19 cellular contexts compared by ENCODE assay signal in genomic region chr20:16562259-16562658, GRCh38.
"Had no signal": no experiment of that assay in that cellular context is flagged by ENCODE, and none has a peak within 500 bp of the region (broad histone marks: within the 10 kb centered on the region; RNA-seq: fewer than 3 reads in every experiment).

No MANE protein-coding gene starts in this region.

- H3K9me3 Mint-ChIP-seq: activated CD4-positive, alpha-beta T cell treated with anti-CD3 and anti-CD28 coated beads, Interleukin-2, amount 10 ng/mL, durations not matched to agents 24 days and 14 days; activated naive CD4-positive, alpha-beta T cell treated with anti-CD3 and anti-CD28 coated beads, Interleukin-2, amount 10 ng/mL, durations not matched to agents 7 days and 5 days; activated naive CD8-positive, alpha-beta T cell treated with anti-CD3 and anti-CD28 coated beads for 36 hours; activated T-cell treated with anti-CD3 and anti-CD28 coated beads, Interleukin-2, amount 50 U/mL, for 24 hours; T-helper 2 cell treated with Interferon-gamma antibody and Interleukin-4, amounts not matched to agents 5 μg/mL and 100 μg/mL, for 36 hours had no signal

- H3K4me3 Mint-ChIP-seq: activated CD4-positive, alpha-beta T cell treated with anti-CD3 and anti-CD28 coated beads, Interleukin-2, amount 10 ng/mL, durations not matched to agents 24 days and 14 days; activated CD8-positive, alpha-beta memory T cell treated with anti-CD3 and anti-CD28 coated beads, Interleukin-2, amount 10 ng/mL, durations not matched to agents 7 days and 5 days; activated naive CD4-positive, alpha-beta T cell treated with anti-CD3 and anti-CD28 coated beads, Interleukin-2, amount 10 ng/mL, durations not matched to agents 7 days and 5 days; activated naive CD8-positive, alpha-beta T cell treated with anti-CD3 and anti-CD28 coated beads for 36 hours; activated T-cell treated with anti-CD3 and anti-CD28 coated beads, Interleukin-2, amount 50 U/mL, for 24 hours; T-helper 2 cell treated with Interferon-gamma antibody and Interleukin-4, amounts not matched to agents 5 μg/mL and 100 μg/mL, for 36 hours had no signal

- H3K4me3 ChIP-seq: SJSA1 had no signal

- H3K4me1 ChIP-seq: SJSA1 had no signal

- ATAC-seq: activated CD8-positive, alpha-beta memory T cell treated with anti-CD3 and anti-CD28 coated beads, Interleukin-2, amount 10 ng/mL, durations not matched to agents 7 days and 5 days; SK-N-SH treated with all-trans-retinoic acid at 6 μM for 48 hours had no signal

- H3K27ac ChIP-seq: SJSA1 had no signal

- H3K36me3 Mint-ChIP-seq: activated naive CD4-positive, alpha-beta T cell treated with anti-CD3 and anti-CD28 coated beads, Interleukin-2, amount 10 ng/mL, durations not matched to agents 7 days and 5 days; activated naive CD8-positive, alpha-beta T cell treated with anti-CD3 and anti-CD28 coated beads for 36 hours had no signal

- H3K9me3 ChIP-seq: SJSA1 had no signal

- DNase-seq: activated CD4-positive, alpha-beta T cell treated with anti-CD3 and anti-CD28 coated beads, Interleukin-2, amount 10 ng/mL, durations not matched to agents 24 days and 14 days; activated CD4-positive, alpha-beta T cell treated with anti-CD3 and anti-CD28 coated beads, Interleukin-2, amount 50 U/mL, for 48 hours; activated CD4-positive, CD25-positive, alpha-beta regulatory T cell treated with anti-CD3 and anti-CD28 coated beads, Interleukin-2, amount 50 U/mL, for 72 hours; activated CD8-positive, alpha-beta memory T cell treated with anti-CD3 and anti-CD28 coated beads, Interleukin-2, amount 10 ng/mL, durations not matched to agents 7 days and 5 days; activated gamma-delta T cell treated with Interleukin-2 at 50 U/mL for 16 hours; activated naive CD4-positive, alpha-beta T cell treated with anti-CD3 and anti-CD28 coated beads, Interleukin-2, amount 10 ng/mL, durations not matched to agents 7 days and 5 days; activated naive CD8-positive, alpha-beta T cell treated with anti-CD3 and anti-CD28 coated beads for 36 hours; activated T-cell treated with anti-CD3 and anti-CD28 coated beads, Interleukin-2, amount 50 U/mL, for 24 hours; central memory CD4-positive, alpha-beta T cell; NCI-H1105 treated with DMSO at 0.1 percent for 48 hours; NCI-H1436 treated with DMSO at 0.1 percent for 48 hours; NCI-H187; NCI-H2081; NCI-H524; SHP77; SW 1271 had no signal

- H3K36me3 ChIP-seq: SJSA1 had no signal

- H3K4me1 Mint-ChIP-seq: activated CD8-positive, alpha-beta memory T cell treated with anti-CD3 and anti-CD28 coated beads, Interleukin-2, amount 10 ng/mL, durations not matched to agents 7 days and 5 days; activated naive CD4-positive, alpha-beta T cell treated with anti-CD3 and anti-CD28 coated beads, Interleukin-2, amount 10 ng/mL, durations not matched to agents 7 days and 5 days had no signal

- H3K27me3 ChIP-seq: SJSA1 had no signal

- H3K27ac Mint-ChIP-seq: activated CD4-positive, alpha-beta T cell treated with anti-CD3 and anti-CD28 coated beads, Interleukin-2, amount 10 ng/mL, durations not matched to agents 24 days and 14 days; activated CD8-positive, alpha-beta memory T cell treated with anti-CD3 and anti-CD28 coated beads, Interleukin-2, amount 10 ng/mL, durations not matched to agents 7 days and 5 days; activated naive CD4-positive, alpha-beta T cell treated with anti-CD3 and anti-CD28 coated beads, Interleukin-2, amount 10 ng/mL, durations not matched to agents 7 days and 5 days; activated naive CD8-positive, alpha-beta T cell treated with anti-CD3 and anti-CD28 coated beads for 36 hours; activated T-cell treated with anti-CD3 and anti-CD28 coated beads, Interleukin-2, amount 50 U/mL, for 24 hours; T-helper 2 cell treated with Interferon-gamma antibody and Interleukin-4, amounts not matched to agents 5 μg/mL and 100 μg/mL, for 36 hours had no signal

- H3K27me3 Mint-ChIP-seq: activated CD4-positive, alpha-beta T cell treated with anti-CD3 and anti-CD28 coated beads, Interleukin-2, amount 10 ng/mL, durations not matched to agents 24 days and 14 days; activated CD8-positive, alpha-beta memory T cell treated with anti-CD3 and anti-CD28 coated beads, Interleukin-2, amount 10 ng/mL, durations not matched to agents 7 days and 5 days; activated naive CD4-positive, alpha-beta T cell treated with anti-CD3 and anti-CD28 coated beads, Interleukin-2, amount 10 ng/mL, durations not matched to agents 7 days and 5 days; activated naive CD8-positive, alpha-beta T cell treated with anti-CD3 and anti-CD28 coated beads for 36 hours; activated T-cell treated with anti-CD3 and anti-CD28 coated beads, Interleukin-2, amount 50 U/mL, for 24 hours had no signal
